ENCODE assay signal across 19 cellular contexts in genomic region chr3:119585867-119586570, GRCh38. TPM values are rescaled to one million over a fixed set of nuclear protein-coding genes. Genes with fewer than 3 reads are reported as not detected.
DNase-seq lines count a peak whose midpoint lies in the region; ATAC-seq, FAIRE-seq and TF ChIP-seq lines count a peak whose summit lies in the region.
"Had no signal": no experiment of that assay in that cellular context is flagged by ENCODE, and none has a peak within 500 bp of the region (broad histone marks: within the 10 kb centered on the region; RNA-seq: fewer than 3 reads in every experiment).

No MANE protein-coding gene starts in this region.

- H3K9me2 ChIP-seq in OCI-LY7 (ENCODE audit: insufficient read depth, low read length): no peaks in the 10 kb centered on the region

- peak overlapping the region; percentile 85 for H3K27ac Mint-ChIP-seq in stimulated activated memory B cell treated with anti-CD40 and anti-IgM and Interleukin-4, amounts not matched to agents 10 μg/mL and 1 μg/mL and 100 μg/mL, for 72 hours
- H3K27ac Mint-ChIP-seq: T-helper 1 cell treated with Interleukin-12 subunit alpha and Interleukin-12 subunit beta and Interleukin-4 antibody, amounts not matched to agents 30 μg/mL and 1 μg/mL, for 36 hours had no signal

- H3K4me2 ChIP-seq in HepG2 (ENCODE audit: low read depth, low read length) (no peak overlapping the region), OCI-LY7 (ENCODE audit: low read length) (no peak overlapping the region)

- H3K9me3 ChIP-seq in HepG2 (ENCODE audit: low read length): peaks cover 9% of the 10 kb centered on the region
- H3K9me3 ChIP-seq in OCI-LY7 (ENCODE audit: low read length): no peaks in the 10 kb centered on the region
- H3K9me3 ChIP-seq: Caco-2 had no signal

- no peak overlapping the region for H3K9ac ChIP-seq in HepG2 (ENCODE audit: insufficient read depth, low read depth, low read length)

- TF ChIP-seq RAD21 in HepG2 (CRISPR knock-in tag; IDR thresholded peaks at IDR 0.05): no peak

- H3K9me3 Mint-ChIP-seq in stimulated activated memory B cell treated with anti-CD40 and anti-IgM and Interleukin-4, amounts not matched to agents 10 μg/mL and 1 μg/mL and 100 μg/mL, for 72 hours: no peaks in the 10 kb centered on the region

- 82% methylated on average over 5 of the region's 11 CpGs for WGBS in HepG2 (ENCODE audit: low lambda C conversion rate)

- POLR2A ChIA-PET in HepG2 (lab: Yijun Ruan, JAX): no interaction called here
- POLR2A ChIA-PET in OCI-LY7 (lab: Charles Lee): no interaction called here

- TF ChIP-seq EP300 in HepG2 (IDR thresholded peaks at IDR 0.05; ENCODE audit: low read depth in 2 of 2, low read length in 2 of 2) (no peak), HepG2 (CRISPR knock-in tag; IDR thresholded peaks at IDR 0.05; ENCODE audit: borderline replicate concordance) (no peak)

- H4K20me1 ChIP-seq in HepG2 (ENCODE audit: insufficient read depth, low read length) (no peaks in the 10 kb centered on the region), OCI-LY7 (ENCODE audit: insufficient read depth, low read length) (no peaks in the 10 kb centered on the region)

- TF ChIP-seq CTCF in HepG2 (CRISPR knock-in tag; IDR thresholded peaks at IDR 0.05) (no peak), OCI-LY7 (conservative IDR thresholded peaks at IDR 0.05; ENCODE audit: low read length) (no peak)

- H2AFZ ChIP-seq in HepG2 (ENCODE audit: low read length): no peak overlapping the region
- H2AFZ ChIP-seq in OCI-LY7 (ENCODE audit: low read length): no peak overlapping the region

- in situ Hi-C loops in HepG2 (cut with HindIII; ENCODE audit: extremely low pct_ligation_motif_present, low pct_unique_long_range_greater_than_20kb): no loop called here

- no peaks in the 10 kb centered on the region for H3K27me3 Mint-ChIP-seq in stimulated activated memory B cell treated with anti-CD40 and anti-IgM and Interleukin-4, amounts not matched to agents 10 μg/mL and 1 μg/mL and 100 μg/mL, for 72 hours

- H3K79me2 ChIP-seq in HepG2 (ENCODE audit: insufficient read depth, low read length) (no peaks in the 10 kb centered on the region), OCI-LY7 (ENCODE audit: insufficient read depth, low read depth, low read length) (no peaks in the 10 kb centered on the region)

- H3K27ac ChIP-seq in HepG2 (ENCODE audit: extremely low read length, insufficient read depth, low read length) (no peak overlapping the region), OCI-LY7 (ENCODE audit: low read depth, low read length, poor library complexity, severe bottlenecking) (no peak overlapping the region)
- H3K27ac ChIP-seq: C4-2B, SK-N-MC had no signal

- peaks cover 66% of the 10 kb centered on the region for H3K4me1 Mint-ChIP-seq in stimulated activated memory B cell treated with anti-CD40 and anti-IgM and Interleukin-4, amounts not matched to agents 10 μg/mL and 1 μg/mL and 100 μg/mL, for 72 hours

- FAIRE-seq in HepG2 (lab: Jason Lieb, UNC): no peak
- FAIRE-seq: G401.6, GM19239 had no signal

- intact Hi-C loops in HepG2 (cut with micrococcal nuclease; ENCODE audit: unreplicated experiment) (no loop called here), OCI-LY7 (cut with micrococcal nuclease; ENCODE audit: unreplicated experiment) (no loop called here)

- H3K4me3 ChIP-seq in HepG2 (replicated peaks in 1 of 3; ENCODE audit: insufficient read depth in 1 of 3, low read depth in 2 of 3, low read length in 3 of 3): no peak overlapping the region
- no peak overlapping the region for H3K4me3 ChIP-seq in OCI-LY7 (ENCODE audit: low read depth, low read length, poor library complexity, severe bottlenecking)
- H3K4me3 ChIP-seq: SK-N-MC had no signal

- no peak for TF ChIP-seq POLR2A in HepG2 (IDR thresholded peaks at IDR 0.05; ENCODE audit: insufficient read depth in 1 of 2, low read depth in 2 of 2, low read length in 2 of 2)

- H3K27me3 ChIP-seq in HepG2 (ENCODE audit: control insufficient read depth in 1 of 2, insufficient read depth in 2 of 2, low read length in 2 of 2): peaks cover 0 to 1% of the 10 kb centered on the region in 2 experiments; a peak in 3 of 5 replicates

- no TSS peak for BruUV-seq in HepG2 (replicated peaks; lab: Mats Ljungman, UMichigan)
- BruUV-seq in OCI-LY7 (replicated peaks; lab: Mats Ljungman, UMichigan): no TSS peak

- ATAC-seq in stimulated activated memory B cell treated with anti-CD40 and anti-IgM and Interleukin-4, amounts not matched to agents 10 μg/mL and 1 μg/mL and 100 μg/mL, for 72 hours: no peak
- no peak for ATAC-seq in HepG2
- ATAC-seq: HCT116 had no signal

- H3K36me3 ChIP-seq in HepG2 (replicated peaks in 1 of 2; ENCODE audit: control insufficient read depth in 1 of 2, insufficient read depth in 2 of 2, low read length in 2 of 2) (no peaks in the 10 kb centered on the region), OCI-LY7 (ENCODE audit: insufficient read depth, low read length) (no peaks in the 10 kb centered on the region)

- H3K4me3 Mint-ChIP-seq in stimulated activated memory B cell treated with anti-CD40 and anti-IgM and Interleukin-4, amounts not matched to agents 10 μg/mL and 1 μg/mL and 100 μg/mL, for 72 hours: no peak overlapping the region
- H3K4me3 Mint-ChIP-seq: T-helper 1 cell treated with Interleukin-12 subunit alpha and Interleukin-12 subunit beta and Interleukin-4 antibody, amounts not matched to agents 30 μg/mL and 1 μg/mL, for 36 hours had no signal

- H3K4me1 ChIP-seq in HepG2 (ENCODE audit: insufficient read depth, low read length) (no peaks in the 10 kb centered on the region), OCI-LY7 (ENCODE audit: insufficient read depth, low read length, poor library complexity, severe bottlenecking) (peaks cover 10% of the 10 kb centered on the region)
- H3K4me1 ChIP-seq: Caco-2 had no signal

- DNase-seq in GM03348 (ENCODE audit: low spot score) (peak; percentile 29), MV-4-11 (lab: John Stamatoyannopoulos, UW) (peak; percentile 62), fibroblast of peridontal ligament (ENCODE audit: extremely low read depth) (peak; percentile 31), HepG2 (ENCODE audit: low spot score) (no peak), HuH-7.5 (ENCODE audit: low spot score) (no peak), OCI-LY7 (ENCODE audit: low spot score) (no peak)
- DNase-seq: Caco-2, Karpas-422, NCI-H1048, NCI-H146, NCI-H2227 treated with DMSO at 0.1 percent for 48 hours, NCI-H526 had no signal

- CTCF ChIA-PET in HepG2 (lab: Yijun Ruan, JAX; ENCODE audit: low intra/inter-chr PET ratio, low total read pairs) (no interaction called here), OCI-LY7 (lab: Charles Lee; ENCODE audit: unreplicated experiment) (no interaction called here)

- peaks cover 67% of the 10 kb centered on the region for H3K36me3 Mint-ChIP-seq in stimulated activated memory B cell treated with anti-CD40 and anti-IgM and Interleukin-4, amounts not matched to agents 10 μg/mL and 1 μg/mL and 100 μg/mL, for 72 hours

RNA-seq across cellular contexts. Expression of gene ADPRH, which starts 6.7 kb away (rescaled TPM):
- total RNA-seq in HepG2 (2016; rRNA removed; fragmentation: Illumina TruSeq; extraction: Trizol) (0.15 TPM in 1 of 2 replicates, not detected in the other), OCI-LY7 (2022) (not detected in 2 replicates)
- total RNA-seq in HepG2 (2016; cell fraction: cytosol; rRNA removed; fragmentation: Illumina TruSeq; extraction: Trizol; ENCODE audit: low read depth): not detected in 2 replicates
- total RNA-seq in HepG2 (2016; cell fraction: insoluble cytoplasmic fraction; rRNA removed; fragmentation: Illumina TruSeq; extraction: Trizol): 0.04 and 0.07 TPM in 2 replicates
- total RNA-seq in HepG2 (2016; cell fraction: membrane; rRNA removed; fragmentation: Illumina TruSeq; extraction: Trizol): not detected in 2 replicates
- total RNA-seq in HepG2 (2016; cell fraction: nucleus; rRNA removed; fragmentation: Illumina TruSeq; extraction: Trizol): 0.16 TPM in 1 of 2 replicates, not detected in the other
- 0.01 and 0.07 TPM in 2 replicates for polyA plus RNA-seq in HepG2 (2011; rRNA removed)
- polyA plus RNA-seq in HepG2 (2011; cell fraction: cytosol; rRNA removed): 0.01 and 0.10 TPM in 2 replicates
- polyA plus RNA-seq in HepG2 (2011; cell fraction: nucleus; rRNA removed): 0.09 and 0.13 TPM in 2 replicates
- 0.04 TPM in 1 of 2 replicates, not detected in the other for polyA plus RNA-seq in HepG2 (2012)
- polyA plus RNA-seq in HepG2 (2016; cell fraction: cytosol; fragmentation: Illumina TruSeq; extraction: Trizol; ENCODE audit: low read depth): not detected in 2 replicates
- 0.09 TPM in 1 of 2 replicates, not detected in the other for polyA plus RNA-seq in HepG2 (2016; cell fraction: insoluble cytoplasmic fraction; fragmentation: Illumina TruSeq; extraction: Trizol; ENCODE audit: low read depth)
- 0.03 TPM in 1 of 2 replicates, not detected in the other for polyA plus RNA-seq in HepG2 (2016; cell fraction: membrane; fragmentation: Illumina TruSeq; extraction: Trizol; ENCODE audit: low read depth)
- 0.18 TPM in 1 of 2 replicates, not detected in the other for polyA plus RNA-seq in HepG2 (2016; cell fraction: nucleus; fragmentation: Illumina TruSeq; extraction: Trizol; ENCODE audit: insufficient read depth, low read depth)
- not detected in 2 replicates for polyA minus RNA-seq in HepG2 (2011; rRNA and poly(A)+ RNA removed; ENCODE audit: low replicate concordance)
- polyA minus RNA-seq in HepG2 (2011; cell fraction: cytosol; rRNA and poly(A)+ RNA removed): not detected in 2 replicates
- not detected in 2 replicates for polyA minus RNA-seq in HepG2 (2011; cell fraction: nucleus; rRNA and poly(A)+ RNA removed)
- total RNA-seq in OCI-LY7 (2014; rRNA removed; shearing (Covaris generic)): not detected in 2 replicates

RNA-seq across cellular contexts. Expression of gene PLA1A, which starts 11.7 kb away (rescaled TPM):
- total RNA-seq in HepG2 (2016; rRNA removed; fragmentation: Illumina TruSeq; extraction: Trizol): 0.11 TPM in 1 of 2 replicates, not detected in the other
- total RNA-seq in HepG2 (2016; cell fraction: cytosol; rRNA removed; fragmentation: Illumina TruSeq; extraction: Trizol; ENCODE audit: low read depth): not detected in 2 replicates
- not detected in 2 replicates for total RNA-seq in HepG2 (2016; cell fraction: insoluble cytoplasmic fraction; rRNA removed; fragmentation: Illumina TruSeq; extraction: Trizol)
- not detected in 2 replicates for total RNA-seq in HepG2 (2016; cell fraction: membrane; rRNA removed; fragmentation: Illumina TruSeq; extraction: Trizol)
- total RNA-seq in HepG2 (2016; cell fraction: nucleus; rRNA removed; fragmentation: Illumina TruSeq; extraction: Trizol): not detected in 2 replicates
- 0.16 and 0.18 TPM in 2 replicates for polyA plus RNA-seq in HepG2 (2011; rRNA removed)
- 0.14 and 0.15 TPM in 2 replicates for polyA plus RNA-seq in HepG2 (2011; cell fraction: cytosol; rRNA removed)
- polyA plus RNA-seq in HepG2 (2011; cell fraction: nucleus; rRNA removed): 0.28 TPM in 1 of 2 replicates, not detected in the other
- 0.09 and 0.15 TPM in 2 replicates for polyA plus RNA-seq in HepG2 (2012)
- polyA plus RNA-seq in HepG2 (2016; cell fraction: cytosol; fragmentation: Illumina TruSeq; extraction: Trizol; ENCODE audit: low read depth): not detected in 2 replicates
- polyA plus RNA-seq in HepG2 (2016; cell fraction: insoluble cytoplasmic fraction; fragmentation: Illumina TruSeq; extraction: Trizol; ENCODE audit: low read depth): not detected in 2 replicates
- not detected in 2 replicates for polyA plus RNA-seq in HepG2 (2016; cell fraction: membrane; fragmentation: Illumina TruSeq; extraction: Trizol; ENCODE audit: low read depth)
- polyA plus RNA-seq in HepG2 (2016; cell fraction: nucleus; fragmentation: Illumina TruSeq; extraction: Trizol; ENCODE audit: insufficient read depth, low read depth): not detected in 2 replicates
- polyA minus RNA-seq in HepG2 (2011; rRNA and poly(A)+ RNA removed; ENCODE audit: low replicate concordance): 0.14 and 0.82 TPM in 2 replicates
- not detected in 2 replicates for polyA minus RNA-seq in HepG2 (2011; cell fraction: cytosol; rRNA and poly(A)+ RNA removed)
- polyA minus RNA-seq in HepG2 (2011; cell fraction: nucleus; rRNA and poly(A)+ RNA removed): not detected in 2 replicates
- total RNA-seq in OCI-LY7 (2014; rRNA removed; shearing (Covaris generic)): not detected in 2 replicates
- not detected in 2 replicates for total RNA-seq in OCI-LY7 (2022)

RNA-seq across cellular contexts. Expression of gene CD80, which starts 26.6 kb away (rescaled TPM):
- total RNA-seq in HepG2 (2016; rRNA removed; fragmentation: Illumina TruSeq; extraction: Trizol) (not detected in 2 replicates), OCI-LY7 (2022) (not detected in 2 replicates)
- not detected in 2 replicates for total RNA-seq in HepG2 (2016; cell fraction: cytosol; rRNA removed; fragmentation: Illumina TruSeq; extraction: Trizol; ENCODE audit: low read depth)
- not detected in 2 replicates for total RNA-seq in HepG2 (2016; cell fraction: insoluble cytoplasmic fraction; rRNA removed; fragmentation: Illumina TruSeq; extraction: Trizol)
- not detected in 2 replicates for total RNA-seq in HepG2 (2016; cell fraction: membrane; rRNA removed; fragmentation: Illumina TruSeq; extraction: Trizol)
- total RNA-seq in HepG2 (2016; cell fraction: nucleus; rRNA removed; fragmentation: Illumina TruSeq; extraction: Trizol): not detected in 2 replicates
- not detected in 2 replicates for polyA plus RNA-seq in HepG2 (2011; rRNA removed)
- not detected in 2 replicates for polyA plus RNA-seq in HepG2 (2011; cell fraction: cytosol; rRNA removed)
- polyA plus RNA-seq in HepG2 (2011; cell fraction: nucleus; rRNA removed): not detected in 2 replicates
- not detected in 2 replicates for polyA plus RNA-seq in HepG2 (2012)
- polyA plus RNA-seq in HepG2 (2016; cell fraction: cytosol; fragmentation: Illumina TruSeq; extraction: Trizol; ENCODE audit: low read depth): not detected in 2 replicates
- polyA plus RNA-seq in HepG2 (2016; cell fraction: insoluble cytoplasmic fraction; fragmentation: Illumina TruSeq; extraction: Trizol; ENCODE audit: low read depth): not detected in 2 replicates
- not detected in 2 replicates for polyA plus RNA-seq in HepG2 (2016; cell fraction: membrane; fragmentation: Illumina TruSeq; extraction: Trizol; ENCODE audit: low read depth)
- not detected in 2 replicates for polyA plus RNA-seq in HepG2 (2016; cell fraction: nucleus; fragmentation: Illumina TruSeq; extraction: Trizol; ENCODE audit: insufficient read depth, low read depth)
- not detected in 2 replicates for polyA minus RNA-seq in HepG2 (2011; rRNA and poly(A)+ RNA removed; ENCODE audit: low replicate concordance)
- polyA minus RNA-seq in HepG2 (2011; cell fraction: cytosol; rRNA and poly(A)+ RNA removed): not detected in 2 replicates
- not detected in 2 replicates for polyA minus RNA-seq in HepG2 (2011; cell fraction: nucleus; rRNA and poly(A)+ RNA removed)
- total RNA-seq in OCI-LY7 (2014; rRNA removed; shearing (Covaris generic)): not detected in 2 replicates
- total RNA-seq: Caco-2 had no signal

Comparison
In these comparisons a context has a peak if more than half of its experiments do, and no peak if none do; other contexts are left out.
1. DNase-seq: peak in GM03348 (single experiment), MV-4-11 (single experiment) and fibroblast of peridontal ligament (single experiment); none in HepG2 (single experiment), HuH-7.5 (single experiment) and OCI-LY7 (single experiment).